ENCODE assay signal across 2 cellular contexts in the genomic region with DNA sequence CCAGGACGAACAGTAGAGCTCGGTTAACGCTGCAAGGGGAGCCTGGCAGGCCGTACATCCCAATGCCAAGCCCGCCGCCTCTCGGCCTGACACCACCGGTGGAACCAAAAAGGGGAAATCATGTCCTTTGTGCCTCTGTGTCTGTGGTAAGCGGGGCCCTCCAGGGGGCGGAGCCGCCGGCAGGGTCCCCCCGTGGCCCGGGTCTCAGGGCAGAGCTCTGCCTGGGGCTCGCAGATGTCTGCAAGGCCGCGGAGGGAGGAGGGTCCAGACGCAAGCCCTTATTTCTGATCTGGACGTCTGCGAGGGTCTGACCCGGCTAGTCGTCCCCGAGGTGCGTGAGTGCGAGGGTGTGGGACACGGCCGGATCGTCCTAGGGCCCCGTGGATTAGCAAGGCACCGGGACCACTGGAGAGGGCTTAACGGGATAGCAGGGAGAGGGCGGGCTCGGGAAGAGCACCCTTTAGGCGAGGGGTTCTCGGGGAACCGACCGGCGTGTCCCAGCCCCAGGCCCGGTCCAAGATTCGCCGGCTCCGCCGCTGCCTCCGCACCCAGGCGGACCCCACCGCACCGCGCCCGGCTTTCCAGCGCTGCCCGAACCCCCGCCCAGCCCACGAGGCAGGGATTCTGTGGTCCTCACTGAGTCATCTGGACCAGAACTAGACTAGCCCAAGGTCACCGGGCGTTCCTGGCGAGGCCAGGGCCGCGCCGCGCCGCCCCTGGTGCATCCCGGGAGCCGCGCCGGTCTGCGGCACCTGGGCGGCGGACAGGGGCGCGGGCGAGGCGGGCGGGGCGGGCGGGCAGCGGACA.
TF ChIP-seq lines count a peak whose summit lies in the region.

No MANE protein-coding gene starts in this region.

TF ChIP-seq in A549, 52 proteins besides CTCF, POLR2A, EP300 and RAD21 (continued from another document):
- TF ChIP-seq PHF8 (IDR thresholded peaks at IDR 0.05; ENCODE audit: borderline replicate concordance, low read depth) (peak; percentile 71; the same call in 1 of the 2 replicates), CBX8 (IDR thresholded peaks at IDR 0.05) (no peak), CBX2 (IDR thresholded peaks at IDR 0.05; ENCODE audit: borderline replicate concordance, low read depth) (no peak)
- TF ChIP-seq, protein P1, sequence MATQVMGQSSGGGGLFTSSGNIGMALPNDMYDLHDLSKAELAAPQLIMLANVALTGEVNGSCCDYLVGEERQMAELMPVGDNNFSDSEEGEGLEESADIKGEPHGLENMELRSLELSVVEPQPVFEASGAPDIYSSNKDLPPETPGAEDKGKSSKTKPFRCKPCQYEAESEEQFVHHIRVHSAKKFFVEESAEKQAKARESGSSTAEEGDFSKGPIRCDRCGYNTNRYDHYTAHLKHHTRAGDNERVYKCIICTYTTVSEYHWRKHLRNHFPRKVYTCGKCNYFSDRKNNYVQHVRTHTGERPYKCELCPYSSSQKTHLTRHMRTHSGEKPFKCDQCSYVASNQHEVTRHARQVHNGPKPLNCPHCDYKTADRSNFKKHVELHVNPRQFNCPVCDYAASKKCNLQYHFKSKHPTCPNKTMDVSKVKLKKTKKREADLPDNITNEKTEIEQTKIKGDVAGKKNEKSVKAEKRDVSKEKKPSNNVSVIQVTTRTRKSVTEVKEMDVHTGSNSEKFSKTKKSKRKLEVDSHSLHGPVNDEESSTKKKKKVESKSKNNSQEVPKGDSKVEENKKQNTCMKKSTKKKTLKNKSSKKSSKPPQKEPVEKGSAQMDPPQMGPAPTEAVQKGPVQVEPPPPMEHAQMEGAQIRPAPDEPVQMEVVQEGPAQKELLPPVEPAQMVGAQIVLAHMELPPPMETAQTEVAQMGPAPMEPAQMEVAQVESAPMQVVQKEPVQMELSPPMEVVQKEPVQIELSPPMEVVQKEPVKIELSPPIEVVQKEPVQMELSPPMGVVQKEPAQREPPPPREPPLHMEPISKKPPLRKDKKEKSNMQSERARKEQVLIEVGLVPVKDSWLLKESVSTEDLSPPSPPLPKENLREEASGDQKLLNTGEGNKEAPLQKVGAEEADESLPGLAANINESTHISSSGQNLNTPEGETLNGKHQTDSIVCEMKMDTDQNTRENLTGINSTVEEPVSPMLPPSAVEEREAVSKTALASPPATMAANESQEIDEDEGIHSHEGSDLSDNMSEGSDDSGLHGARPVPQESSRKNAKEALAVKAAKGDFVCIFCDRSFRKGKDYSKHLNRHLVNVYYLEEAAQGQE (IDR thresholded peaks at IDR 0.05), result no peak

TF ChIP-seq in GM12878, 131 proteins besides CTCF, POLR2A, EP300 and RAD21 (continued from another document):
- no peak for TF ChIP-seq RCOR1 (conservative IDR thresholded peaks at IDR 0.05; ENCODE audit: low read depth, low read length)
- peak; percentile 47 for TF ChIP-seq GATAD2B (conservative IDR thresholded peaks at IDR 0.05; ENCODE audit: low read depth)
- TF ChIP-seq, protein P2, sequence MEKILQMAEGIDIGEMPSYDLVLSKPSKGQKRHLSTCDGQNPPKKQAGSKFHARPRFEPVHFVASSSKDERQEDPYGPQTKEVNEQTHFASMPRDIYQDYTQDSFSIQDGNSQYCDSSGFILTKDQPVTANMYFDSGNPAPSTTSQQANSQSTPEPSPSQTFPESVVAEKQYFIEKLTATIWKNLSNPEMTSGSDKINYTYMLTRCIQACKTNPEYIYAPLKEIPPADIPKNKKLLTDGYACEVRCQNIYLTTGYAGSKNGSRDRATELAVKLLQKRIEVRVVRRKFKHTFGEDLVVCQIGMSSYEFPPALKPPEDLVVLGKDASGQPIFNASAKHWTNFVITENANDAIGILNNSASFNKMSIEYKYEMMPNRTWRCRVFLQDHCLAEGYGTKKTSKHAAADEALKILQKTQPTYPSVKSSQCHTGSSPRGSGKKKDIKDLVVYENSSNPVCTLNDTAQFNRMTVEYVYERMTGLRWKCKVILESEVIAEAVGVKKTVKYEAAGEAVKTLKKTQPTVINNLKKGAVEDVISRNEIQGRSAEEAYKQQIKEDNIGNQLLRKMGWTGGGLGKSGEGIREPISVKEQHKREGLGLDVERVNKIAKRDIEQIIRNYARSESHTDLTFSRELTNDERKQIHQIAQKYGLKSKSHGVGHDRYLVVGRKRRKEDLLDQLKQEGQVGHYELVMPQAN (conservative IDR thresholded peaks at IDR 0.05), result peak; percentile 78
- TF ChIP-seq CREB1 (IDR thresholded peaks at IDR 0.05; ENCODE audit: low read depth), result 0 out of 2 replicates have a peak, but pooled peaks have one; percentile 33
- TF ChIP-seq NBN (IDR thresholded peaks at IDR 0.05), result 0 out of 2 replicates have a peak, but pooled peaks have one; percentile 29
- TF ChIP-seq, protein P3, sequence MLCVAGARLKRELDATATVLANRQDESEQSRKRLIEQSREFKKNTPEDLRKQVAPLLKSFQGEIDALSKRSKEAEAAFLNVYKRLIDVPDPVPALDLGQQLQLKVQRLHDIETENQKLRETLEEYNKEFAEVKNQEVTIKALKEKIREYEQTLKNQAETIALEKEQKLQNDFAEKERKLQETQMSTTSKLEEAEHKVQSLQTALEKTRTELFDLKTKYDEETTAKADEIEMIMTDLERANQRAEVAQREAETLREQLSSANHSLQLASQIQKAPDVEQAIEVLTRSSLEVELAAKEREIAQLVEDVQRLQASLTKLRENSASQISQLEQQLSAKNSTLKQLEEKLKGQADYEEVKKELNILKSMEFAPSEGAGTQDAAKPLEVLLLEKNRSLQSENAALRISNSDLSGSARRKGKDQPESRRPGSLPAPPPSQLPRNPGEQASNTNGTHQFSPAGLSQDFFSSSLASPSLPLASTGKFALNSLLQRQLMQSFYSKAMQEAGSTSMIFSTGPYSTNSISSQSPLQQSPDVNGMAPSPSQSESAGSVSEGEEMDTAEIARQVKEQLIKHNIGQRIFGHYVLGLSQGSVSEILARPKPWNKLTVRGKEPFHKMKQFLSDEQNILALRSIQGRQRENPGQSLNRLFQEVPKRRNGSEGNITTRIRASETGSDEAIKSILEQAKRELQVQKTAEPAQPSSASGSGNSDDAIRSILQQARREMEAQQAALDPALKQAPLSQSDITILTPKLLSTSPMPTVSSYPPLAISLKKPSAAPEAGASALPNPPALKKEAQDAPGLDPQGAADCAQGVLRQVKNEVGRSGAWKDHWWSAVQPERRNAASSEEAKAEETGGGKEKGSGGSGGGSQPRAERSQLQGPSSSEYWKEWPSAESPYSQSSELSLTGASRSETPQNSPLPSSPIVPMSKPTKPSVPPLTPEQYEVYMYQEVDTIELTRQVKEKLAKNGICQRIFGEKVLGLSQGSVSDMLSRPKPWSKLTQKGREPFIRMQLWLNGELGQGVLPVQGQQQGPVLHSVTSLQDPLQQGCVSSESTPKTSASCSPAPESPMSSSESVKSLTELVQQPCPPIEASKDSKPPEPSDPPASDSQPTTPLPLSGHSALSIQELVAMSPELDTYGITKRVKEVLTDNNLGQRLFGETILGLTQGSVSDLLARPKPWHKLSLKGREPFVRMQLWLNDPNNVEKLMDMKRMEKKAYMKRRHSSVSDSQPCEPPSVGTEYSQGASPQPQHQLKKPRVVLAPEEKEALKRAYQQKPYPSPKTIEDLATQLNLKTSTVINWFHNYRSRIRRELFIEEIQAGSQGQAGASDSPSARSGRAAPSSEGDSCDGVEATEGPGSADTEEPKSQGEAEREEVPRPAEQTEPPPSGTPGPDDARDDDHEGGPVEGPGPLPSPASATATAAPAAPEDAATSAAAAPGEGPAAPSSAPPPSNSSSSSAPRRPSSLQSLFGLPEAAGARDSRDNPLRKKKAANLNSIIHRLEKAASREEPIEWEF (IDR thresholded peaks at IDR 0.05; ENCODE audit: insufficient replicate concordance, low read depth, low read length), result no peak
- 0 out of 2 replicates have a peak, but pooled peaks have one; percentile 13 for TF ChIP-seq TAF1 (IDR thresholded peaks at IDR 0.05; ENCODE audit: borderline replicate concordance, low read depth, low read length)
- peak; percentile 58; the same call in 1 of the 2 replicates for TF ChIP-seq LARP7 (IDR thresholded peaks at IDR 0.05)
- TF ChIP-seq, protein P4, sequence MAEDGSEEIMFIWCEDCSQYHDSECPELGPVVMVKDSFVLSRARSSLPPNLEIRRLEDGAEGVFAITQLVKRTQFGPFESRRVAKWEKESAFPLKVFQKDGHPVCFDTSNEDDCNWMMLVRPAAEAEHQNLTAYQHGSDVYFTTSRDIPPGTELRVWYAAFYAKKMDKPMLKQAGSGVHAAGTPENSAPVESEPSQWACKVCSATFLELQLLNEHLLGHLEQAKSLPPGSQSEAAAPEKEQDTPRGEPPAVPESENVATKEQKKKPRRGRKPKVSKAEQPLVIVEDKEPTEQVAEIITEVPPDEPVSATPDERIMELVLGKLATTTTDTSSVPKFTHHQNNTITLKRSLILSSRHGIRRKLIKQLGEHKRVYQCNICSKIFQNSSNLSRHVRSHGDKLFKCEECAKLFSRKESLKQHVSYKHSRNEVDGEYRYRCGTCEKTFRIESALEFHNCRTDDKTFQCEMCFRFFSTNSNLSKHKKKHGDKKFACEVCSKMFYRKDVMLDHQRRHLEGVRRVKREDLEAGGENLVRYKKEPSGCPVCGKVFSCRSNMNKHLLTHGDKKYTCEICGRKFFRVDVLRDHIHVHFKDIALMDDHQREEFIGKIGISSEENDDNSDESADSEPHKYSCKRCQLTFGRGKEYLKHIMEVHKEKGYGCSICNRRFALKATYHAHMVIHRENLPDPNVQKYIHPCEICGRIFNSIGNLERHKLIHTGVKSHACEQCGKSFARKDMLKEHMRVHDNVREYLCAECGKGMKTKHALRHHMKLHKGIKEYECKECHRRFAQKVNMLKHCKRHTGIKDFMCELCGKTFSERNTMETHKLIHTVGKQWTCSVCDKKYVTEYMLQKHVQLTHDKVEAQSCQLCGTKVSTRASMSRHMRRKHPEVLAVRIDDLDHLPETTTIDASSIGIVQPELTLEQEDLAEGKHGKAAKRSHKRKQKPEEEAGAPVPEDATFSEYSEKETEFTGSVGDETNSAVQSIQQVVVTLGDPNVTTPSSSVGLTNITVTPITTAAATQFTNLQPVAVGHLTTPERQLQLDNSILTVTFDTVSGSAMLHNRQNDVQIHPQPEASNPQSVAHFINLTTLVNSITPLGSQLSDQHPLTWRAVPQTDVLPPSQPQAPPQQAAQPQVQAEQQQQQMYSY (CRISPR knock-in tag; IDR thresholded peaks at IDR 0.05), result no peak
- TF ChIP-seq, protein P5, sequence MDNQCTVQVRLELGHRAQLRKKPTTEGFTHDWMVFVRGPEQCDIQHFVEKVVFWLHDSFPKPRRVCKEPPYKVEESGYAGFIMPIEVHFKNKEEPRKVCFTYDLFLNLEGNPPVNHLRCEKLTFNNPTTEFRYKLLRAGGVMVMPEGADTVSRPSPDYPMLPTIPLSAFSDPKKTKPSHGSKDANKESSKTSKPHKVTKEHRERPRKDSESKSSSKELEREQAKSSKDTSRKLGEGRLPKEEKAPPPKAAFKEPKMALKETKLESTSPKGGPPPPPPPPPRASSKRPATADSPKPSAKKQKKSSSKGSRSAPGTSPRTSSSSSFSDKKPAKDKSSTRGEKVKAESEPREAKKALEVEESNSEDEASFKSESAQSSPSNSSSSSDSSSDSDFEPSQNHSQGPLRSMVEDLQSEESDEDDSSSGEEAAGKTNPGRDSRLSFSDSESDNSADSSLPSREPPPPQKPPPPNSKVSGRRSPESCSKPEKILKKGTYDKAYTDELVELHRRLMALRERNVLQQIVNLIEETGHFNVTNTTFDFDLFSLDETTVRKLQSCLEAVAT (IDR thresholded peaks at IDR 0.05), result peak; percentile 52; the same call in 1 of the 2 replicates
- peak; percentile 43 for TF ChIP-seq NR2F1 (conservative IDR thresholded peaks at IDR 0.05)
- peak; percentile 7; the same call in 1 of the 2 replicates for TF ChIP-seq YY1 (IDR thresholded peaks at IDR 0.05; ENCODE audit: low read depth, low read length)
- TF ChIP-seq DPF2 (IDR thresholded peaks at IDR 0.05), result 0 out of 2 replicates have a peak, but pooled peaks have one; percentile 67
- peak; percentile 54 for TF ChIP-seq RUNX3 (IDR thresholded peaks at IDR 0.05; ENCODE audit: low read length)
- TF ChIP-seq IKZF1 (conservative IDR thresholded peaks at IDR 0.05), result 0 out of 2 replicates have a peak, but pooled peaks have one; percentile 34
- TF ChIP-seq POLR2AphosphoS5 (IDR thresholded peaks at IDR 0.05; ENCODE audit: low read length), result 0 out of 2 replicates have a peak, but pooled peaks have one; percentile 6
- TF ChIP-seq, protein P6, sequence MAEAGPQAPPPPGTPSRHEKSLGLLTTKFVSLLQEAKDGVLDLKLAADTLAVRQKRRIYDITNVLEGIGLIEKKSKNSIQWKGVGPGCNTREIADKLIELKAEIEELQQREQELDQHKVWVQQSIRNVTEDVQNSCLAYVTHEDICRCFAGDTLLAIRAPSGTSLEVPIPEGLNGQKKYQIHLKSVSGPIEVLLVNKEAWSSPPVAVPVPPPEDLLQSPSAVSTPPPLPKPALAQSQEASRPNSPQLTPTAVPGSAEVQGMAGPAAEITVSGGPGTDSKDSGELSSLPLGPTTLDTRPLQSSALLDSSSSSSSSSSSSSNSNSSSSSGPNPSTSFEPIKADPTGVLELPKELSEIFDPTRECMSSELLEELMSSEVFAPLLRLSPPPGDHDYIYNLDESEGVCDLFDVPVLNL (IDR thresholded peaks at IDR 0.05; ENCODE audit: low read depth, low read length), result no peak
- peak; percentile 75; the same call in 1 of the 2 replicates for TF ChIP-seq SPI1 (IDR thresholded peaks at IDR 0.05; ENCODE audit: borderline replicate concordance, insufficient read depth, low read depth, low read length)
- peak; percentile 22; the same call in 1 of the 2 replicates for TF ChIP-seq SMC3 (IDR thresholded peaks at IDR 0.05; ENCODE audit: borderline replicate concordance, low read length)
- peak; percentile 52; the same call in 1 of the 2 replicates for TF ChIP-seq SIN3A (IDR thresholded peaks at IDR 0.05; ENCODE audit: low read depth, low read length)
